Comparison of ENCODE assay signal across 16 cellular contexts in the genomic region with DNA sequence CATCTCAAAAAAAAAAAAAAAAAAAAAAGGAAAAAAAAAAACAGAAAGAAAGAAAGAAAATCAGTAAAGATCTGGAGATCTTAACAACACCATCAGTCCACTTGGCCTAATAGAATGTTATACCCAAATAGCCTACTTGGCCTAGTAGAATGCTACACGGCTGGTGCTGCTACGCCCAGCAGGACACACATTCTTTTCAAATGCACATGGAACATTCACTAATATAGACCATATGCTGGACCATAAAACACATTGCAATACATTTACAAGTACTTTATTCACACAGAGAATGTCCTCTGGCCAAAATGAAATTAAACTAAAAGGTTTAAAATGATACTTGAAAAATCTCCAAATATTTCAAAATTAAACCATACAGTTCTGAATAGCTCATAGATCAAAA.
A peak's percentile ranks its signal among the peaks of the same experiment; 100 is the strongest.
DNase-seq lines count a peak whose midpoint lies in the region; ATAC-seq and TF ChIP-seq lines count a peak whose summit lies in the region.
"Had no signal": no experiment of that assay in that cellular context is flagged by ENCODE, and none has a peak within 500 bp of the region (broad histone marks: within the 10 kb centered on the region; RNA-seq: fewer than 3 reads in every experiment).

No MANE protein-coding gene starts in this region.

- TF ChIP-seq CTCF in DND-41 (IDR thresholded peaks at IDR 0.05; ENCODE audit: borderline replicate concordance, extremely low read depth, low read length, poor library complexity, severe bottlenecking) (no peak), osteocyte (IDR thresholded peaks at IDR 0.05) (no peak)

- ATAC-seq in DND-41 (ENCODE audit: insufficient read depth, low read depth): no peak
- ATAC-seq: A549 had no signal

- CTCF ChIA-PET in activated CD4-positive, alpha-beta memory T cell treated with anti-CD3 and anti-CD28 coated beads, Interleukin-2, amount 10 ng/mL, durations not matched to agents 7 days and 5 days (lab: Charles Lee): interaction anchor here (0.7 kb wide), 1 partner anchor 79 kb away, joined by 3 read pairs; no protein-coding TSS in a partner anchor

- H3K36me3 ChIP-seq in DND-41 (ENCODE audit: insufficient read depth, low read length): no peaks in the 10 kb centered on the region
- H3K36me3 ChIP-seq in GM23248 (ENCODE audit: low read depth): no peaks in the 10 kb centered on the region

- no peaks in the 10 kb centered on the region for H3F3A ChIP-seq in GM23248 (ENCODE audit: insufficient read depth)

- no peaks in the 10 kb centered on the region for H3K9me3 ChIP-seq in DND-41 (ENCODE audit: insufficient read depth, low read length, severe bottlenecking)
- no peaks in the 10 kb centered on the region for H3K9me3 ChIP-seq in GM23248 (ENCODE audit: low read depth)
- H3K9me3 ChIP-seq: A549 had no signal

- H3K4me1 ChIP-seq in DND-41 (ENCODE audit: insufficient read depth, low read length): peaks cover 57% of the 10 kb centered on the region
- no peaks in the 10 kb centered on the region for H3K4me1 ChIP-seq in GM23248 (ENCODE audit: insufficient read depth)
- H3K4me1 ChIP-seq: A549 had no signal

- no peaks in the 10 kb centered on the region for H3K27me3 Mint-ChIP-seq in osteocyte (ENCODE audit: unreplicated experiment)
- no peaks in the 10 kb centered on the region for H3K27me3 Mint-ChIP-seq in activated CD4-positive, alpha-beta memory T cell treated with anti-CD3 and anti-CD28 coated beads, Interleukin-2, amount 10 ng/mL, durations not matched to agents 7 days and 5 days
- H3K27me3 Mint-ChIP-seq: CD4-positive, alpha-beta T cell had no signal

- H3K27me3 ChIP-seq in DND-41 (ENCODE audit: insufficient read depth, low read length, poor library complexity) (no peaks in the 10 kb centered on the region), GM23248 (replicated peaks; ENCODE audit: insufficient read depth) (no peaks in the 10 kb centered on the region)

- DNase-seq in DND-41: no peak
- DNase-seq in GM23248: peak; percentile 39
- peak; percentile 47 for DNase-seq in dedifferentiated amniotic fluid mesenchymal stem cell (ENCODE audit: extremely low spot score)
- no peak for DNase-seq in osteocyte (ENCODE audit: extremely low spot score, unreplicated experiment)
- DNase-seq in activated CD4-positive, alpha-beta memory T cell treated with anti-CD3 and anti-CD28 coated beads, Interleukin-2, amount 10 ng/mL, durations not matched to agents 7 days and 5 days: no peak
- no peak for DNase-seq in hippocampal formation (lab: John Stamatoyannopoulos, UW)
- DNase-seq in effector CD4-positive, alpha-beta T cell: no peak
- DNase-seq in NCI-H146 treated with DMSO at 0.1 percent for 48 hours (lab: John Stamatoyannopoulos, UW; ENCODE audit: unreplicated experiment): no peak
- DNase-seq: C1 segment of cervical spinal cord; Calu3; CD4-positive, alpha-beta T cell; DMS 273 treated with DMSO at 0.1 percent for 48 hours; EL; IMR-90; KBM-7 had no signal

- H3K4me3 ChIP-seq in DND-41 (ENCODE audit: low read depth in 1 of 2, low read length in 2 of 2): no peak overlapping the region
- H3K4me3 ChIP-seq in GM23248: no peak overlapping the region
- H3K4me3 ChIP-seq: A549 had no signal

- no peak overlapping the region for H3K4me3 Mint-ChIP-seq in osteocyte (ENCODE audit: unreplicated experiment)
- H3K4me3 Mint-ChIP-seq in activated CD4-positive, alpha-beta memory T cell treated with anti-CD3 and anti-CD28 coated beads, Interleukin-2, amount 10 ng/mL, durations not matched to agents 7 days and 5 days: no peak overlapping the region
- H3K4me3 Mint-ChIP-seq: CD4-positive, alpha-beta T cell had no signal

- H4K20me1 ChIP-seq in DND-41 (ENCODE audit: insufficient read depth, low read length) (no peaks in the 10 kb centered on the region), GM23248 (ENCODE audit: insufficient read depth) (no peaks in the 10 kb centered on the region)

- H3K4me1 Mint-ChIP-seq in osteocyte (ENCODE audit: unreplicated experiment): peaks cover 28% of the 10 kb centered on the region
- peaks cover 32% of the 10 kb centered on the region for H3K4me1 Mint-ChIP-seq in activated CD4-positive, alpha-beta memory T cell treated with anti-CD3 and anti-CD28 coated beads, Interleukin-2, amount 10 ng/mL, durations not matched to agents 7 days and 5 days

- H3K79me2 ChIP-seq in DND-41 (ENCODE audit: insufficient read depth, low read length) (no peaks in the 10 kb centered on the region), GM23248 (ENCODE audit: insufficient read depth) (no peaks in the 10 kb centered on the region)

- WGBS in GM23248 (ENCODE audit: low coverage in 1 of 2, low lambda C conversion rate in 2 of 2, missing lambda C conversion rate in 2 of 2), 2 experiments: 28 to 40% methylated on average over 2 of the region's 2 CpGs

- in situ Hi-C loops in GM23248 (cut with MboI): no loop called here

- no peaks in the 10 kb centered on the region for H3K36me3 Mint-ChIP-seq in osteocyte (ENCODE audit: unreplicated experiment)
- H3K36me3 Mint-ChIP-seq in activated CD4-positive, alpha-beta memory T cell treated with anti-CD3 and anti-CD28 coated beads, Interleukin-2, amount 10 ng/mL, durations not matched to agents 7 days and 5 days (ENCODE audit: low read depth): no peaks in the 10 kb centered on the region

- peaks cover 5% of the 10 kb centered on the region for H3K9me3 Mint-ChIP-seq in osteocyte (ENCODE audit: unreplicated experiment)
- H3K9me3 Mint-ChIP-seq in activated CD4-positive, alpha-beta memory T cell treated with anti-CD3 and anti-CD28 coated beads, Interleukin-2, amount 10 ng/mL, durations not matched to agents 7 days and 5 days: no peaks in the 10 kb centered on the region
- H3K9me3 Mint-ChIP-seq: CD4-positive, alpha-beta T cell had no signal

- POLR2A ChIA-PET in activated CD4-positive, alpha-beta memory T cell treated with anti-CD3 and anti-CD28 coated beads, Interleukin-2, amount 10 ng/mL, durations not matched to agents 7 days and 5 days (lab: Charles Lee): no interaction called here

- H2AFZ ChIP-seq in DND-41 (ENCODE audit: low read depth, low read length) (no peak overlapping the region), GM23248 (no peak overlapping the region)

- H3K27ac ChIP-seq in DND-41 (ENCODE audit: low read length): peak overlapping the region; percentile 63
- no peak overlapping the region for H3K27ac ChIP-seq in GM23248
- H3K27ac ChIP-seq: A549 had no signal

- H3K9ac ChIP-seq in DND-41 (ENCODE audit: low read depth, low read length) (no peak overlapping the region), GM23248 (no peak overlapping the region)

- H3K9me2 ChIP-seq in GM23248 (ENCODE audit: insufficient read depth): no peaks in the 10 kb centered on the region

- H3K4me2 ChIP-seq in DND-41 (ENCODE audit: insufficient read depth, low read length): no peak overlapping the region
- H3K4me2 ChIP-seq in GM23248 (ENCODE audit: unreplicated experiment): no peak overlapping the region
- H3K4me2 ChIP-seq: A549 had no signal

- H3K27ac Mint-ChIP-seq in osteocyte (ENCODE audit: unreplicated experiment): peak overlapping the region; percentile 74
- H3K27ac Mint-ChIP-seq in activated CD4-positive, alpha-beta memory T cell treated with anti-CD3 and anti-CD28 coated beads, Interleukin-2, amount 10 ng/mL, durations not matched to agents 7 days and 5 days: no peak overlapping the region
- H3K27ac Mint-ChIP-seq: CD4-positive, alpha-beta T cell had no signal

Comparison
In these comparisons a context has a peak if more than half of its experiments do, and no peak if none do; other contexts are left out.
1. DNase-seq: peak in GM23248 (single experiment) and dedifferentiated amniotic fluid mesenchymal stem cell (single experiment); none in DND-41 (single experiment), osteocyte (single experiment), activated CD4-positive, alpha-beta memory T cell treated with anti-CD3 and anti-CD28 coated beads, Interleukin-2, amount 10 ng/mL, durations not matched to agents 7 days and 5 days (single experiment), hippocampal formation (0 of 2), effector CD4-positive, alpha-beta T cell (single experiment) and NCI-H146 treated with DMSO at 0.1 percent for 48 hours (single experiment).